In genomic region chr12:113847856-113848255, GRCh38 we compare ENCODE assay signal across 2 cellular contexts.
A peak's percentile ranks its signal among the peaks of the same experiment; 100 is the strongest.
TF ChIP-seq lines count a peak whose summit lies in the region.

No MANE protein-coding gene starts in this region.

TF ChIP-seq in HEK293, 187 proteins besides CTCF, POLR2A, EP300 and RAD21:
- no peak for TF ChIP-seq ZSCAN16 (tag by site-specific recombination; IDR thresholded peaks at IDR 0.05)
- peak; percentile 46; the same call in 1 of the 2 replicates for TF ChIP-seq ZNF768 (tag by site-specific recombination; IDR thresholded peaks at IDR 0.05)

TF ChIP-seq in K562, 482 proteins besides CTCF, POLR2A, EP300 and RAD21:
- no peak for TF ChIP-seq ZNF445 (CRISPR knock-in tag; IDR thresholded peaks at IDR 0.05; ENCODE audit: low read depth)
- TF ChIP-seq ZFP36 (IDR thresholded peaks at IDR 0.05; ENCODE audit: low read depth, low read length, partially characterized antibody), result peak; percentile 78
- no peak for TF ChIP-seq ZMIZ1 (IDR thresholded peaks at IDR 0.05; ENCODE audit: low read depth in 2 of 2, low read length in 2 of 2)
- TF ChIP-seq CHD1 (IDR thresholded peaks at IDR 0.05; ENCODE audit: low read length), result no peak
- TF ChIP-seq FOXK2 (conservative IDR thresholded peaks at IDR 0.05 in 1 of 2, IDR thresholded peaks at IDR 0.05 in 1 of 2; ENCODE audit: low read depth in 2 of 2), result no peak
- TF ChIP-seq NR4A1 (CRISPR knock-in tag; IDR thresholded peaks at IDR 0.05), result no peak
- no peak for TF ChIP-seq NR4A1 (tag; IDR thresholded peaks at IDR 0.05)
- peak; percentile 70 for TF ChIP-seq RBM25 (IDR thresholded peaks at IDR 0.05; ENCODE audit: low read depth, low read length, severe bottlenecking)
- TF ChIP-seq ZBTB9 (CRISPR knock-in tag; IDR thresholded peaks at IDR 0.05), result no peak
- TF ChIP-seq CBX5 (IDR thresholded peaks at IDR 0.05; ENCODE audit: borderline replicate concordance, low read depth), result no peak
- peak; percentile 69 for TF ChIP-seq BCOR (IDR thresholded peaks at IDR 0.05)
- no peak for TF ChIP-seq CHCHD3 (CRISPR knock-in tag; IDR thresholded peaks at IDR 0.05)
- TF ChIP-seq SMARCA5 (IDR thresholded peaks at IDR 0.05), result peak; percentile 68; the same call in 1 of the 2 replicates
- no peak for TF ChIP-seq NFYB (IDR thresholded peaks at IDR 0.05; ENCODE audit: extremely low read depth, insufficient read length)
- no peak for TF ChIP-seq RNF2 (IDR thresholded peaks at IDR 0.05)
- TF ChIP-seq PCBP1 (IDR thresholded peaks at IDR 0.05; ENCODE audit: low read depth, low read length, poor library complexity, severe bottlenecking), result no peak
- no peak for TF ChIP-seq ZBTB17 (CRISPR knock-in tag; IDR thresholded peaks at IDR 0.05)
- no peak for TF ChIP-seq ARID2 (IDR thresholded peaks at IDR 0.05)
- no peak for TF ChIP-seq TSHZ1 (CRISPR knock-in tag; IDR thresholded peaks at IDR 0.05)
- no peak for TF ChIP-seq MCM2 (IDR thresholded peaks at IDR 0.05; ENCODE audit: low read depth)
- no peak for TF ChIP-seq ZBTB33 (CRISPR knock-in tag; IDR thresholded peaks at IDR 0.05)
